ENCODE assay signal across 1 cellular context in genomic region chr11:107699371-107700348, GRCh38.
TF ChIP-seq lines count a peak whose summit lies in the region.

No MANE protein-coding gene starts in this region.

TF ChIP-seq in H1, 55 proteins besides CTCF, POLR2A, EP300 and RAD21:
- TF ChIP-seq RXRA (IDR thresholded peaks at IDR 0.05; ENCODE audit: insufficient read depth, low read depth, low read length) (no peak), BCL11A (IDR thresholded peaks at IDR 0.05; ENCODE audit: low read depth in 2 of 2, low read length in 2 of 2) (no peak), SIN3A (conservative IDR thresholded peaks at IDR 0.05 in 1 of 2, IDR thresholded peaks at IDR 0.05 in 1 of 2; ENCODE audit: low read depth in 1 of 2, low read length in 2 of 2) (no peak), YY1 (IDR thresholded peaks at IDR 0.05; ENCODE audit: low read depth, low read length) (no peak), CEBPB (IDR thresholded peaks at IDR 0.05; ENCODE audit: low read depth, low read length) (no peak), HDAC6 (IDR thresholded peaks at IDR 0.05; ENCODE audit: low read depth, low read length) (no peak), BACH1 (IDR thresholded peaks at IDR 0.05; ENCODE audit: low read length) (no peak), NRF1 (IDR thresholded peaks at IDR 0.05; ENCODE audit: low read depth, low read length) (no peak), CTBP2 (IDR thresholded peaks at IDR 0.05; ENCODE audit: borderline replicate concordance, insufficient read depth, insufficient read length, low read length) (no peak), SAP30 (IDR thresholded peaks at IDR 0.05; ENCODE audit: insufficient read depth, insufficient replicate concordance, low read length) (no peak), SP4 (IDR thresholded peaks at IDR 0.05; ENCODE audit: low read length) (no peak), CBX8 (IDR thresholded peaks at IDR 0.05; ENCODE audit: borderline replicate concordance, low read depth, low read length) (no peak), POLR2AphosphoS5 (IDR thresholded peaks at IDR 0.05; ENCODE audit: low read depth, low read length) (no peak), JUND (IDR thresholded peaks at IDR 0.05; ENCODE audit: low read length) (no peak), KDM4A (IDR thresholded peaks at IDR 0.05; ENCODE audit: low read depth, low read length, severe bottlenecking) (no peak), PHF8 (conservative IDR thresholded peaks at IDR 0.05; ENCODE audit: low read depth, low read length) (no peak), KDM5A (IDR thresholded peaks at IDR 0.05; ENCODE audit: low read length) (no peak), RNF2 (IDR thresholded peaks at IDR 0.05; ENCODE audit: borderline replicate concordance, low read depth, low read length, missing control alignments, poor library complexity, severe bottlenecking) (no peak)
